8 cellular contexts compared by ENCODE assay signal in genomic region chr12:56029666-56030293, GRCh38. TPM values are rescaled to one million over a fixed set of nuclear protein-coding genes. Genes with fewer than 3 reads are reported as not detected.
DNase-seq lines count a peak whose midpoint lies in the region; ATAC-seq and TF ChIP-seq lines count a peak whose summit lies in the region.

No MANE protein-coding gene starts in this region.

- H3K36me3 Mint-ChIP-seq in CD14-positive monocyte (peaks cover 36 to 49% of the 10 kb centered on the region in 2 donors), progenitor cell of endocrine pancreas (ENCODE audit: insufficient read depth) (peaks cover 29% of the 10 kb centered on the region)

- H3K4me1 Mint-ChIP-seq in CD14-positive monocyte (no peaks in the 10 kb centered on the region), progenitor cell of endocrine pancreas (ENCODE audit: low read depth) (peaks cover 6% of the 10 kb centered on the region)

- intact Hi-C loops in CD14-positive monocyte (cut with micrococcal nuclease), result loop anchor here in 1 of 2 donors (2.0 to 10.0 kb wide), 2 partner anchors 33 to 285 kb away; partner anchors contain the start of genes GDF11 and SUOX

- no peak overlapping the region for H3K27ac Mint-ChIP-seq in CD14-positive monocyte
- peak overlapping the region; percentile 78 for H3K27ac Mint-ChIP-seq in progenitor cell of endocrine pancreas

- TF ChIP-seq CTCF in CD14-positive monocyte (IDR thresholded peaks at IDR 0.05) (peak; percentile 70), progenitor cell of endocrine pancreas (IDR thresholded peaks at IDR 0.05; ENCODE audit: unreplicated experiment) (peak; percentile 76)

- ATAC-seq in GM18511 (IDR thresholded peaks at IDR 0.05; ENCODE audit: unreplicated experiment) (peak; percentile 64), GM19023 (IDR thresholded peaks at IDR 0.05; ENCODE audit: unreplicated experiment) (no peak)

- no peak overlapping the region for H3K4me3 Mint-ChIP-seq in CD14-positive monocyte
- no peak overlapping the region for H3K4me3 Mint-ChIP-seq in progenitor cell of endocrine pancreas (ENCODE audit: low read depth)

- H3K9me3 Mint-ChIP-seq in CD14-positive monocyte, result no peaks in the 10 kb centered on the region
- no peaks in the 10 kb centered on the region for H3K9me3 Mint-ChIP-seq in progenitor cell of endocrine pancreas (ENCODE audit: low read depth)

- DNase-seq in CD14-positive monocyte (ENCODE audit: low spot score), result no peak
- DNase-seq in NCI-H2227 treated with DMSO at 0.1 percent for 48 hours (lab: John Stamatoyannopoulos, UW), result peak; percentile 5
- DNase-seq in activated T-cell treated with anti-CD3 and anti-CD28 coated beads for 4 hours, result peak; percentile 31
- peak; percentile 79 for DNase-seq in fibroblast of peridontal ligament (ENCODE audit: extremely low read depth)
- peak; percentile 15 for DNase-seq in progenitor cell of endocrine pancreas (ENCODE audit: low spot score, unreplicated experiment)
- no peak for DNase-seq in retina

- H3K27me3 Mint-ChIP-seq in CD14-positive monocyte (ENCODE audit: low read depth in 3 of 3), result peaks cover 0 to 6% (median 0%) of the 10 kb centered on the region in 3 donors
- no peaks in the 10 kb centered on the region for H3K27me3 Mint-ChIP-seq in progenitor cell of endocrine pancreas

RNA-seq across cellular contexts. Expression of gene IKZF4, which starts 8.9 kb away (rescaled TPM):
- 1 to 10 TPM in 1 of 2 donors, under 1 TPM in 1; 0.09 to 1.3 TPM for polyA plus RNA-seq in CD14-positive monocyte
- 20.6 and 21.0 TPM in 2 replicates for total RNA-seq in progenitor cell of endocrine pancreas

RNA-seq across cellular contexts. Expression of gene RPS26, which starts 11.9 kb away (rescaled TPM):
- 100 to 1,000 TPM; 238 to 286 TPM for polyA plus RNA-seq in CD14-positive monocyte
- 30.2 and 39.3 TPM in 2 replicates for total RNA-seq in progenitor cell of endocrine pancreas

RNA-seq across cellular contexts. Expression of gene SUOX, which starts 32.7 kb away (rescaled TPM):
- polyA plus RNA-seq in CD14-positive monocyte, result 10 to 100 TPM in 1 of 2 donors, 1 to 10 TPM in 1; 9.7 to 14.4 TPM
- total RNA-seq in progenitor cell of endocrine pancreas, result 44.8 and 45.6 TPM in 2 replicates

RNA-seq across cellular contexts. Expression of gene ERBB3, which starts 50.2 kb away (rescaled TPM):
- polyA plus RNA-seq in CD14-positive monocyte, result not detected
- 206 and 221 TPM in 2 replicates for total RNA-seq in progenitor cell of endocrine pancreas

RNA-seq across cellular contexts. Expression of gene RAB5B, which starts 55.9 kb away (rescaled TPM):
- 10 to 100 TPM; 48.5 to 63.0 TPM for polyA plus RNA-seq in CD14-positive monocyte
- 111 and 116 TPM in 2 replicates for total RNA-seq in progenitor cell of endocrine pancreas

Comparison
In these comparisons a context has a peak if more than half of its experiments do, and no peak if none do; other contexts are left out.
1. DNase-seq: peak in NCI-H2227 treated with DMSO at 0.1 percent for 48 hours (single experiment), activated T-cell treated with anti-CD3 and anti-CD28 coated beads for 4 hours (single experiment), fibroblast of peridontal ligament (single experiment) and progenitor cell of endocrine pancreas (single experiment); none in CD14-positive monocyte (single experiment) and retina (single experiment).